Comparison of ENCODE assay signal across 11 cellular contexts in the genomic region with DNA sequence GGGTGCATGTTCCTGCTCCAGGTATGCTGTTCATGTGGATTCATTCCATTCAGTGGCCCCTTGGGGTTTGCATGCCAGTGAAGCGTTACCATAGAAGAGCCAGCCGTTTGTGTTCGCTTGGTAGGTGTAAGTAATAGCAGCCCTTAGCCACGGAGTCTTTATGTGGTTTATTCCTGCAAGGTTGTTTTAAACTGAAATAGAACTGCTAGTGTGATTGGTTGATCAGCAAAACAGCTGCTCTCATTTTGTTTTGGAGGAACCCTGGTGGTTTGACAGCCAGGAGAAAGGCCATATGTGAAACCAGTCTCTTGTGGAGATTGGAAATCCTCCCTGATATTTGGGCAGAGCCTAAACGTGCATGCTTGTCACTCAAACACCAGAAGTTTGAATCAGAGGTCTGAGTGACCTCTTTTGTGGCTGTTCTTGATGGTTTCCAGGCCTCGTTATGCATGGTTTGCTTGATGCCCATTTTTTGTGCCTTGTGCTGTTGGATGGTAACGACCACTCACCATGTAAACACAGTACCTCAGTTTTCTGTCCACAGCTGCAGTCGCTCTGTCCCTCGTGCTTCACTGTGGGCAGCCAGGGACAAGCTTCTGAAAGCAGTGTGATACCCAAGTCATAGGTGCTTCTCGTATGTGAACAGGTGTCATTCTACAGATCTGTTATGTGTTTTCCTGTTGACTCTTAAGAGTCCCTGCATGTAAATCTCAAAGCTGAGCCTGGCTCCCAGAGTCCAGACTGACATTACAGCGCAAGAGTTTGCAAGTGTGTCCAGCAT. TPM values are rescaled to one million over a fixed set of nuclear protein-coding genes. Genes with fewer than 3 reads are reported as not detected.
A peak's percentile ranks its signal among the peaks of the same experiment; 100 is the strongest.
DNase-seq lines count a peak whose midpoint lies in the region; ATAC-seq, FAIRE-seq and TF ChIP-seq lines count a peak whose summit lies in the region.
"Had no signal": no experiment of that assay in that cellular context is flagged by ENCODE, and none has a peak within 500 bp of the region (broad histone marks: within the 10 kb centered on the region; RNA-seq: fewer than 3 reads in every experiment).

No MANE protein-coding gene starts in this region.

- H3K4me3 Mint-ChIP-seq in activated T-cell treated with anti-CD3 and anti-CD28 coated beads, Interleukin-2, amount 50 U/mL, for 24 hours: no peak overlapping the region
- H3K4me3 Mint-ChIP-seq in osteocyte (ENCODE audit: unreplicated experiment): no peak overlapping the region

- no peak for TF ChIP-seq POLR2A in GM12878 (IDR thresholded peaks at IDR 0.05; ENCODE audit: low read depth, low read length)

- no peaks in the 10 kb centered on the region for H3K9me3 ChIP-seq in GM12878 (replicated peaks; ENCODE audit: control insufficient read depth, insufficient read depth, low read length)

- H3K9me3 Mint-ChIP-seq in activated T-cell treated with anti-CD3 and anti-CD28 coated beads, Interleukin-2, amount 50 U/mL, for 24 hours: no peaks in the 10 kb centered on the region
- H3K9me3 Mint-ChIP-seq in osteocyte (ENCODE audit: unreplicated experiment): no peaks in the 10 kb centered on the region

- no TSS peak for BruUV-seq in GM12878 (replicated peaks; lab: Mats Ljungman, UMichigan)

- no peaks in the 10 kb centered on the region for H3K79me2 ChIP-seq in GM12878 (ENCODE audit: control insufficient read depth, insufficient read depth, low read length)
- H3K79me2 ChIP-seq: parathyroid adenoma had no signal

- in situ Hi-C loops in GM12878 (cut with MboI): no loop called here

- peaks cover 25% of the 10 kb centered on the region for H3K4me1 Mint-ChIP-seq in activated T-cell treated with anti-CD3 and anti-CD28 coated beads, Interleukin-2, amount 50 U/mL, for 24 hours (ENCODE audit: low read depth)
- peaks cover 41% of the 10 kb centered on the region for H3K4me1 Mint-ChIP-seq in osteocyte (ENCODE audit: unreplicated experiment)

- no peak overlapping the region for H2AFZ ChIP-seq in GM12878 (ENCODE audit: control insufficient read depth, low read depth, low read length)
- H2AFZ ChIP-seq: parathyroid adenoma had no signal

- SMC1A ChIA-PET in GM12878 (lab: Charles Lee; ENCODE audit: uncharacterized antibody, unreplicated experiment): interaction anchor here (0.6 to 1.4 kb wide), 2 partner anchors 11 to 517 kb away, joined by 3 to 11 read pairs; no protein-coding TSS in a partner anchor

- peaks cover 4% of the 10 kb centered on the region; the same call in 1 of the 2 replicates for H3K4me1 ChIP-seq in GM12878 (ENCODE audit: control insufficient read depth, insufficient read depth, low read length)
- H3K4me1 ChIP-seq: parathyroid adenoma had no signal

- RAD21 ChIA-PET in GM12878 (lab: Charles Lee; ENCODE audit: unreplicated experiment): no interaction called here

- intact Hi-C loops in GM12878 (cut with micrococcal nuclease; ENCODE audit: unreplicated experiment): no loop called here

- TF ChIP-seq CTCF in GM12878 (IDR thresholded peaks at IDR 0.05 in 2 of 3, conservative IDR thresholded peaks at IDR 0.05 in 1 of 3; ENCODE audit: control insufficient read depth in 2 of 3, extremely low read depth in 1 of 3, insufficient read depth in 1 of 3, low read depth in 3 of 3, low read length in 3 of 3): no peak
- no peak for TF ChIP-seq CTCF in osteocyte (IDR thresholded peaks at IDR 0.05)

- POLR2A ChIA-PET in GM12878 (lab: Charles Lee): no interaction called here

- no peaks in the 10 kb centered on the region for H3K27me3 ChIP-seq in GM12878 (replicated peaks in 1 of 2; ENCODE audit: control insufficient read depth in 2 of 2, insufficient read depth in 2 of 2, low read length in 1 of 2)

- no peak for FAIRE-seq in GM12878 (lab: Jason Lieb, UNC)
- FAIRE-seq in HTR-8/SVneo (lab: Jason Lieb, UNC): no peak

- CTCF ChIA-PET in GM12878 (lab: Yijun Ruan, JAX): interaction anchor here (1.5 kb wide), 1 partner anchor 9 kb away, joined by 7 read pairs; no protein-coding TSS in a partner anchor

- H3K36me3 Mint-ChIP-seq in activated T-cell treated with anti-CD3 and anti-CD28 coated beads, Interleukin-2, amount 50 U/mL, for 24 hours (ENCODE audit: low read depth): peaks cover 40% of the 10 kb centered on the region
- H3K36me3 Mint-ChIP-seq in osteocyte (ENCODE audit: unreplicated experiment): peaks cover 18% of the 10 kb centered on the region

- no peak overlapping the region for H3K27ac ChIP-seq in GM12878 (ENCODE audit: control insufficient read depth, insufficient read depth)
- H3K27ac ChIP-seq: parathyroid adenoma had no signal

- H3K27me3 Mint-ChIP-seq in activated T-cell treated with anti-CD3 and anti-CD28 coated beads, Interleukin-2, amount 50 U/mL, for 24 hours: no peaks in the 10 kb centered on the region
- no peaks in the 10 kb centered on the region for H3K27me3 Mint-ChIP-seq in osteocyte (ENCODE audit: unreplicated experiment)

- H3K27ac Mint-ChIP-seq in activated T-cell treated with anti-CD3 and anti-CD28 coated beads, Interleukin-2, amount 50 U/mL, for 24 hours: peak overlapping the region; percentile 87
- H3K27ac Mint-ChIP-seq in osteocyte (ENCODE audit: unreplicated experiment): peak overlapping the region; percentile 71

- no peak for TF ChIP-seq RAD21 in GM12878 (IDR thresholded peaks at IDR 0.05; ENCODE audit: insufficient read depth, low read depth, low read length)

- no peaks in the 10 kb centered on the region; a peak in 2 of 4 replicates for H3K36me3 ChIP-seq in GM12878 (ENCODE audit: control insufficient read depth in 2 of 2, insufficient read depth in 2 of 2, low read length in 1 of 2)

- no peak; a peak in 1 of 4 replicates for TF ChIP-seq EP300 in GM12878 (IDR thresholded peaks at IDR 0.05; ENCODE audit: borderline replicate concordance in 1 of 2, control insufficient read depth in 1 of 2, low read depth in 2 of 2, low read length in 2 of 2)

- ATAC-seq in GM12878 (peak; percentile 78), HG03135 (IDR thresholded peaks at IDR 0.05; ENCODE audit: unreplicated experiment) (no peak), HG02973 (IDR thresholded peaks at IDR 0.05; ENCODE audit: unreplicated experiment) (no peak)

- H4K20me1 ChIP-seq in GM12878 (ENCODE audit: control insufficient read depth, insufficient read depth): no peaks in the 10 kb centered on the region

- 44% methylated on average over 11 of the region's 11 CpGs for WGBS in GM12878 (ENCODE audit: insufficient coverage, insufficient replicate concordance, low lambda C conversion rate, missing lambda C conversion rate)

- peak; percentile 43 for DNase-seq in activated T-cell treated with anti-CD3 and anti-CD28 coated beads, Interleukin-2, amount 50 U/mL, for 24 hours
- DNase-seq in activated T-cell treated with anti-CD3 and anti-CD28 coated beads for 4 hours: no peak
- DNase-seq in NCI-H128 (lab: John Stamatoyannopoulos, UW; ENCODE audit: unreplicated experiment): peak; percentile 80
- DNase-seq in GM12878 (ENCODE audit: low read depth, low spot score): peak; percentile 3
- no peak for DNase-seq in osteocyte (ENCODE audit: extremely low spot score, unreplicated experiment)
- DNase-seq in HTR-8/SVneo (ENCODE audit: insufficient read length, low spot score): no peak
- DNase-seq: hippocampal formation, NCI-H1092 had no signal

- no peak overlapping the region for H3K9ac ChIP-seq in GM12878 (ENCODE audit: control insufficient read depth, insufficient read depth, low read length)
- H3K9ac ChIP-seq: parathyroid adenoma had no signal

- no peak overlapping the region for H3K4me2 ChIP-seq in GM12878 (ENCODE audit: control insufficient read depth, insufficient read depth)

- H3K4me3 ChIP-seq in GM12878: no peak overlapping the region

TF ChIP-seq in GM12878, 131 proteins besides CTCF, POLR2A, EP300 and RAD21 (continues in another document):
- TF ChIP-seq IRF3 (IDR thresholded peaks at IDR 0.05) (no peak), MEF2B (IDR thresholded peaks at IDR 0.05; ENCODE audit: partially characterized antibody, poor library complexity, severe bottlenecking) (peak; percentile 63), SMARCA5 (IDR thresholded peaks at IDR 0.05) (0 out of 2 replicates have a peak, but pooled peaks have one; percentile 51), RBBP5 (conservative IDR thresholded peaks at IDR 0.05) (no peak), MXI1 (IDR thresholded peaks at IDR 0.05; ENCODE audit: low read depth, low read length) (peak; percentile 43; the same call in 1 of the 2 replicates), IKZF1 (conservative IDR thresholded peaks at IDR 0.05) (peak; percentile 42)

RNA-seq across cellular contexts. Expression of gene NXNL2, which starts 58.3 kb away (rescaled TPM):
- not detected in 2 replicates for total RNA-seq in GM12878 (2013; cell fraction: nucleolus; rRNA removed)
- not detected in 2 replicates for total RNA-seq in GM12878 (2014; rRNA removed)
- not detected in 2 replicates for total RNA-seq in GM12878 (2014; rRNA removed; fragmentation: Illumina TruSeq; extraction: Trizol)
- total RNA-seq in GM12878 (2021): not detected in 2 replicates
- polyA plus RNA-seq in GM12878 (2011; ENCODE audit: low read depth): not detected
- polyA plus RNA-seq in GM12878 (2011; rRNA removed): not detected in 2 replicates
- polyA plus RNA-seq in GM12878 (2011; cell fraction: cytosol; rRNA removed): not detected in 2 replicates
- polyA plus RNA-seq in GM12878 (2011; cell fraction: nucleus; rRNA removed): not detected in 2 replicates
- not detected in 2 replicates for polyA plus RNA-seq in GM12878 (2012)
- not detected in 2 replicates for polyA plus RNA-seq in GM12878 (2014; fragmentation: Illumina TruSeq; extraction: Trizol)
- not detected for polyA plus RNA-seq in GM12878 (2014; fragmentation: Nextera tagmentation; extraction: Ambion mirVana)
- not detected in 2 replicates for polyA plus RNA-seq in GM12878 (2014; rRNA removed)
- not detected for polyA plus RNA-seq in GM12878 (2016; fragmentation: Nextera tagmentation; extraction: Ambion mirVana)
- not detected in 2 replicates for polyA minus RNA-seq in GM12878 (2011; rRNA and poly(A)+ RNA removed)
- not detected in 2 replicates for polyA minus RNA-seq in GM12878 (2011; cell fraction: cytosol; rRNA and poly(A)+ RNA removed)
- not detected in 2 replicates for polyA minus RNA-seq in GM12878 (2011; cell fraction: nucleus; rRNA and poly(A)+ RNA removed)
- total RNA-seq in osteocyte: 0.32 TPM in 1 of 2 replicates, not detected in the other

Comparison
In these comparisons a context has a peak if more than half of its experiments do, and no peak if none do; other contexts are left out.
1. DNase-seq: peak in activated T-cell treated with anti-CD3 and anti-CD28 coated beads, Interleukin-2, amount 50 U/mL, for 24 hours (single experiment), NCI-H128 (single experiment) and GM12878 (single experiment); none in activated T-cell treated with anti-CD3 and anti-CD28 coated beads for 4 hours (single experiment), osteocyte (single experiment) and HTR-8/SVneo (single experiment).